ENCODE assay signal across 33 cellular contexts in genomic region chr12:89786177-89786810, GRCh38.
"Had no signal": no experiment of that assay in that cellular context is flagged by ENCODE, and none has a peak within 500 bp of the region (broad histone marks: within the 10 kb centered on the region; RNA-seq: fewer than 3 reads in every experiment).

No MANE protein-coding gene starts in this region.

- H3K27me3 ChIP-seq: adrenal gland, body of pancreas, esophagus squamous epithelium, gastroesophageal sphincter had no signal

- H3K27ac ChIP-seq: adrenal gland, body of pancreas, epithelial cell of prostate, esophagus squamous epithelium, gastroesophageal sphincter, heart right ventricle had no signal

- FAIRE-seq: colon, endometrium, endothelial cell of umbilical vein had no signal

- H3K9me3 ChIP-seq: adrenal gland, body of pancreas had no signal

- DNase-seq: activated CD4-positive, alpha-beta memory T cell treated with anti-CD3 and anti-CD28 coated beads for 36 hours; activated CD4-positive, alpha-beta T cell treated with anti-CD3 and anti-CD28 coated beads for 36 hours; activated CD4-positive, alpha-beta T cell treated with anti-CD3 and anti-CD28 coated beads, Interleukin-2, amount 10 ng/mL, durations not matched to agents 24 days and 14 days; activated CD4-positive, CD25-positive, alpha-beta regulatory T cell; activated CD4-positive, CD25-positive, alpha-beta regulatory T cell treated with anti-CD3 and anti-CD28 coated beads, Interleukin-2, amount 50 U/mL, for 72 hours; activated CD8-positive, alpha-beta memory T cell treated with anti-CD3 and anti-CD28 coated beads, Interleukin-2, amount 10 ng/mL, durations not matched to agents 7 days and 5 days; activated CD8-positive, alpha-beta memory T cell treated with anti-CD3 and anti-CD28 coated beads, Interleukin-2, amount 50 U/mL, for 4 hours; activated CD8-positive, alpha-beta T cell treated with anti-CD3 and anti-CD28 coated beads, Interleukin-2, amount 10 ng/mL, durations not matched to agents 7 days and 5 days; activated effector memory CD4-positive, alpha-beta T cell treated with anti-CD3 and anti-CD28 coated beads, Interleukin-2, amount 50 U/mL, for 16 hours; activated naive CD4-positive, alpha-beta T cell treated with anti-CD3 and anti-CD28 coated beads for 36 hours; activated naive CD8-positive, alpha-beta T cell treated with anti-CD3 and anti-CD28 coated beads for 36 hours; activated naive CD8-positive, alpha-beta T cell treated with anti-CD3 and anti-CD28 coated beads, Interleukin-2, amount 50 U/mL, for 24 hours; activated T-cell treated with anti-CD3 and anti-CD28 coated beads, Interleukin-2, amount 50 U/mL, for 1 hour; activated T-cell treated with anti-CD3 and anti-CD28 coated beads, Interleukin-2, amount 50 U/mL, for 48 hours; adrenal gland; amygdala; aorta; body of pancreas; caudate nucleus; cortex of kidney; dermis blood vessel endothelial cell; effector CD4-positive, alpha-beta T cell; effector memory CD8-positive, alpha-beta T cell; esophagus squamous epithelium; foreskin melanocyte; heart right ventricle; T-helper 17 cell; T1000 had no signal

- ATAC-seq: activated CD4-positive, alpha-beta T cell treated with anti-CD3 and anti-CD28 coated beads for 36 hours; activated CD8-positive, alpha-beta memory T cell treated with anti-CD3 and anti-CD28 coated beads, Interleukin-2, amount 10 ng/mL, durations not matched to agents 7 days and 5 days; activated CD8-positive, alpha-beta T cell treated with anti-CD3 and anti-CD28 coated beads, Interleukin-2, amount 10 ng/mL, durations not matched to agents 7 days and 5 days; activated naive CD8-positive, alpha-beta T cell treated with anti-CD3 and anti-CD28 coated beads, Interleukin-2, amount 50 U/mL, for 24 hours; body of pancreas; effector memory CD8-positive, alpha-beta T cell; gastroesophageal sphincter; heart right ventricle; T-helper 17 cell had no signal

- H3K36me3 ChIP-seq: adrenal gland, esophagus squamous epithelium, gastroesophageal sphincter, heart right ventricle had no signal

- H3K4me1 ChIP-seq: adrenal gland, body of pancreas had no signal

- H3K4me3 ChIP-seq: adrenal gland, body of pancreas, esophagus squamous epithelium, gastroesophageal sphincter, heart right ventricle had no signal
